24 cellular contexts compared by ENCODE assay signal in genomic region chr16:6021544-6021943, GRCh38.
A peak's percentile ranks its signal among the peaks of the same experiment; 100 is the strongest.
DNase-seq lines count a peak whose midpoint lies in the region; ATAC-seq, FAIRE-seq and TF ChIP-seq lines count a peak whose summit lies in the region.
"Had no signal": no experiment of that assay in that cellular context is flagged by ENCODE, and none has a peak within 500 bp of the region (broad histone marks: within the 10 kb centered on the region; RNA-seq: fewer than 3 reads in every experiment).

No MANE protein-coding gene starts in this region.

- no TSS peak for BruUV-seq in K562 (replicated peaks; lab: Mats Ljungman, UMichigan)

- H2AFZ ChIP-seq in K562 (ENCODE audit: low read depth, low read length) (no peak overlapping the region), neural cell (ENCODE audit: low read depth, low read length) (no peak overlapping the region)
- H2AFZ ChIP-seq: GM23248 had no signal

- TF ChIP-seq CTCF in K562 (IDR thresholded peaks at IDR 0.05 in 2 of 3, conservative IDR thresholded peaks at IDR 0.05 in 1 of 3; ENCODE audit: insufficient read depth in 2 of 3, low read depth in 1 of 3, low read length in 3 of 3) (no peak), chondrocyte (IDR thresholded peaks at IDR 0.05) (no peak), neural cell (IDR thresholded peaks at IDR 0.05; ENCODE audit: poor library complexity, severe bottlenecking) (no peak)
- TF ChIP-seq CTCF in CD4-positive, alpha-beta T cell (IDR thresholded peaks at IDR 0.05): no peak

- H3K4me3 ChIP-seq in K562: no peak overlapping the region
- peak overlapping the region; percentile 95 for H3K4me3 ChIP-seq in neural cell (ENCODE audit: low read length)
- H3K4me3 ChIP-seq: GM23248 had no signal

- no peak overlapping the region for H3K9ac ChIP-seq in K562 (ENCODE audit: insufficient read depth in 1 of 2, low read depth in 2 of 2, low read length in 2 of 2)
- H3K9ac ChIP-seq in neural cell (ENCODE audit: low read length): no peak overlapping the region
- H3K9ac ChIP-seq: GM23248 had no signal

- H4K20me1 ChIP-seq in K562 (replicated peaks; ENCODE audit: control insufficient read depth, insufficient read depth, low read length) (no peaks in the 10 kb centered on the region), neural cell (ENCODE audit: insufficient read depth) (no peaks in the 10 kb centered on the region)

- H3K9me3 Mint-ChIP-seq in chondrocyte (ENCODE audit: low read depth): no peaks in the 10 kb centered on the region
- peaks cover 2% of the 10 kb centered on the region for H3K9me3 Mint-ChIP-seq in CD4-positive, alpha-beta T cell

- TF ChIP-seq EP300 in K562 (IDR thresholded peaks at IDR 0.05; ENCODE audit: low read length): no peak
- no peak for TF ChIP-seq EP300 in neural cell (conservative IDR thresholded peaks at IDR 0.05; ENCODE audit: poor library complexity, severe bottlenecking)

- TF ChIP-seq POLR2A in K562 (conservative IDR thresholded peaks at IDR 0.05): no peak

- H3K27me3 ChIP-seq in K562 (ENCODE audit: control insufficient read depth in 2 of 2, insufficient read depth in 2 of 2, low read length in 2 of 2) (peaks cover 0 to 32% of the 10 kb centered on the region in 2 experiments; a peak in 1 of 5 replicates), neural cell (ENCODE audit: insufficient read depth, low read depth, low read length) (no peaks in the 10 kb centered on the region)
- H3K27me3 ChIP-seq in CD4-positive, alpha-beta T cell (ENCODE audit: control insufficient read depth, insufficient read depth, low read length): peaks cover 25% of the 10 kb centered on the region
- H3K27me3 ChIP-seq: BE2C had no signal

- H3K4me1 ChIP-seq in K562 (replicated peaks in 1 of 2; ENCODE audit: control insufficient read depth in 2 of 2, insufficient read depth in 2 of 2, low read length in 2 of 2): no peaks in the 10 kb centered on the region
- H3K4me1 ChIP-seq: BE2C, Caco-2 had no signal

- no peak overlapping the region for H3K27ac ChIP-seq in K562 (ENCODE audit: extremely low read depth, low read depth, low read length)
- H3K27ac ChIP-seq in neural cell (ENCODE audit: low read length): no peak overlapping the region
- peak overlapping the region; percentile 9 for H3K27ac ChIP-seq in temporal lobe (ENCODE audit: low read depth, low read length)
- H3K27ac ChIP-seq in CD4-positive, alpha-beta T cell (ENCODE audit: low read depth, low read length): no peak overlapping the region
- H3K27ac ChIP-seq: GM23248 had no signal

- in situ Hi-C loops in K562 (cut with MboI): no loop called here

- peaks cover 2% of the 10 kb centered on the region for H3K4me1 Mint-ChIP-seq in chondrocyte (ENCODE audit: low read depth)
- no peaks in the 10 kb centered on the region for H3K4me1 Mint-ChIP-seq in CD4-positive, alpha-beta T cell (ENCODE audit: low read depth)
- H3K4me1 Mint-ChIP-seq: CD4-positive, CD25-positive, alpha-beta regulatory T cell had no signal

- H3K4me3 Mint-ChIP-seq in chondrocyte (ENCODE audit: unreplicated experiment): no peak overlapping the region
- no peak overlapping the region for H3K4me3 Mint-ChIP-seq in CD4-positive, alpha-beta T cell
- H3K4me3 Mint-ChIP-seq: CD4-positive, CD25-positive, alpha-beta regulatory T cell; HFFc6 had no signal

- H3K4me2 ChIP-seq in K562 (ENCODE audit: insufficient read depth, low read length) (no peak overlapping the region), neural cell (ENCODE audit: low read length) (peak overlapping the region; percentile 46)

- H3K27me3 Mint-ChIP-seq in chondrocyte (ENCODE audit: low read depth): peaks cover 27% of the 10 kb centered on the region
- H3K27me3 Mint-ChIP-seq in CD4-positive, alpha-beta T cell: peaks cover 19% of the 10 kb centered on the region

- H3K36me3 Mint-ChIP-seq in chondrocyte (ENCODE audit: low read depth): no peaks in the 10 kb centered on the region
- H3K36me3 Mint-ChIP-seq in CD4-positive, alpha-beta T cell (ENCODE audit: low read depth): no peaks in the 10 kb centered on the region
- H3K36me3 Mint-ChIP-seq: CD4-positive, CD25-positive, alpha-beta regulatory T cell had no signal

- CTCF ChIA-PET in K562 (lab: Yijun Ruan, JAX; ENCODE audit: low intra/inter-chr PET ratio): no interaction called here
- CTCF ChIA-PET in CD4-positive, alpha-beta T cell (lab: Charles Lee): no interaction called here

- whole genome bisulfite sequencing in K562 (ENCODE audit: insufficient coverage, low coverage, missing lambda C conversion rate): 1% methylated on average over 8 of the region's 8 CpGs

- POLR2A ChIA-PET in K562 (lab: Yijun Ruan, JAX): no interaction called here
- POLR2A ChIA-PET in CD4-positive, alpha-beta T cell (lab: Charles Lee): no interaction called here

- H3K27ac Mint-ChIP-seq in chondrocyte (ENCODE audit: unreplicated experiment): peak overlapping the region; percentile 41
- H3K27ac Mint-ChIP-seq in CD4-positive, alpha-beta T cell: no peak overlapping the region
- H3K27ac Mint-ChIP-seq: HFFc6 had no signal

- H3K9me3 ChIP-seq in K562 (replicated peaks; ENCODE audit: control insufficient read depth, insufficient read depth, low read depth, low read length) (no peaks in the 10 kb centered on the region), neural cell (ENCODE audit: low read length) (no peaks in the 10 kb centered on the region)
- H3K9me3 ChIP-seq in CD4-positive, alpha-beta T cell (ENCODE audit: control insufficient read depth, low read length): no peaks in the 10 kb centered on the region
- H3K9me3 ChIP-seq: BE2C, Caco-2 had no signal

- TF ChIP-seq RAD21 in K562 (CRISPR knock-in tag; conservative IDR thresholded peaks at IDR 0.05 in 1 of 2, IDR thresholded peaks at IDR 0.05 in 1 of 2) (no peak), neural cell (conservative IDR thresholded peaks at IDR 0.05) (no peak)

- intact Hi-C loops in K562 (cut with micrococcal nuclease) (no loop called here), Right ventricle myocardium inferior (cut with DNase I) (no loop called here)
- intact Hi-C loops in CD4-positive, alpha-beta T cell (cut with DNase I, micrococcal nuclease): no loop called here

- DNase-seq in K562 (ENCODE audit: extremely low read depth in 1 of 4, low spot score in 3 of 4) (no peak), chondrocyte (ENCODE audit: low spot score) (no peak), Right ventricle myocardium inferior (ENCODE audit: missing footprints) (no peak), GM19240 (ENCODE audit: insufficient read length, low spot score) (no peak)
- no peak for DNase-seq in CD4-positive, alpha-beta T cell
- DNase-seq: ACHN; BE2C; Caco-2; CD4-positive, CD25-positive, alpha-beta regulatory T cell; GM23248; H7; HFFc6; IMR-90; Karpas-422; KBM-7 had no signal

- no peak for ATAC-seq in K562
- no peak for ATAC-seq in CD4-positive, alpha-beta T cell (ENCODE audit: poor library complexity)
- no peak for ATAC-seq in Right ventricle myocardium inferior
- ATAC-seq in GM19467 (IDR thresholded peaks at IDR 0.05; ENCODE audit: unreplicated experiment): no peak
- ATAC-seq: HCT116 had no signal

- H3K36me3 ChIP-seq in K562 (ENCODE audit: control insufficient read depth, insufficient read depth, low read length) (no peaks in the 10 kb centered on the region), neural cell (ENCODE audit: insufficient read depth, low read length) (peaks cover 12% of the 10 kb centered on the region)
- H3K36me3 ChIP-seq: BE2C had no signal

- no peaks in the 10 kb centered on the region for H3F3A ChIP-seq in neural cell (ENCODE audit: insufficient read depth, low read length, poor library complexity, severe bottlenecking)

- no peaks in the 10 kb centered on the region for H3K9me2 ChIP-seq in neural cell (ENCODE audit: insufficient read depth, low read length)

- FAIRE-seq in K562 (lab: Jason Lieb, UNC): no peak
- FAIRE-seq: A204.1, D721Med, G401.6, GM12892, GM18507 had no signal

- H3K9me1 ChIP-seq in K562 (ENCODE audit: control insufficient read depth, insufficient read depth, low read length): no peaks in the 10 kb centered on the region

- H3K79me2 ChIP-seq in K562 (ENCODE audit: control insufficient read depth, insufficient read depth, low read length) (no peaks in the 10 kb centered on the region), neural cell (replicated peaks; ENCODE audit: insufficient read depth, low read length) (peaks cover 59% of the 10 kb centered on the region)

TF ChIP-seq in K562, 482 proteins besides CTCF, POLR2A, EP300 and RAD21 (continues in another document):
- TF ChIP-seq ZNF184 (CRISPR knock-in tag; IDR thresholded peaks at IDR 0.05): no peak
- TF ChIP-seq ZNF512 (tag; IDR thresholded peaks at IDR 0.05): no peak
- TF ChIP-seq RBM25 (IDR thresholded peaks at IDR 0.05; ENCODE audit: low read depth, low read length, severe bottlenecking): peak; percentile 70
- peak; percentile 41 for TF ChIP-seq ZFP36 (IDR thresholded peaks at IDR 0.05; ENCODE audit: low read depth, low read length, partially characterized antibody)
- TF ChIP-seq ZC3H8 (IDR thresholded peaks at IDR 0.05): no peak

TF ChIP-seq in neural cell, 6 proteins besides CTCF, POLR2A, EP300 and RAD21 (continues in another document):
- no peak for TF ChIP-seq EZH2 (IDR thresholded peaks at IDR 0.05; ENCODE audit: borderline replicate concordance, insufficient read depth, low read length, poor library complexity, severe bottlenecking)
- no peak for TF ChIP-seq REST (IDR thresholded peaks at IDR 0.05; ENCODE audit: borderline replicate concordance)
- no peak for TF ChIP-seq POLR2AphosphoS5 (IDR thresholded peaks at IDR 0.05)
- no peak for TF ChIP-seq SMC3 (conservative IDR thresholded peaks at IDR 0.05; ENCODE audit: poor library complexity)
- no peak for TF ChIP-seq TAF1 (IDR thresholded peaks at IDR 0.05; ENCODE audit: low read depth)
